Comparison of ENCODE assay signal across 1 cellular context in the genomic region with DNA sequence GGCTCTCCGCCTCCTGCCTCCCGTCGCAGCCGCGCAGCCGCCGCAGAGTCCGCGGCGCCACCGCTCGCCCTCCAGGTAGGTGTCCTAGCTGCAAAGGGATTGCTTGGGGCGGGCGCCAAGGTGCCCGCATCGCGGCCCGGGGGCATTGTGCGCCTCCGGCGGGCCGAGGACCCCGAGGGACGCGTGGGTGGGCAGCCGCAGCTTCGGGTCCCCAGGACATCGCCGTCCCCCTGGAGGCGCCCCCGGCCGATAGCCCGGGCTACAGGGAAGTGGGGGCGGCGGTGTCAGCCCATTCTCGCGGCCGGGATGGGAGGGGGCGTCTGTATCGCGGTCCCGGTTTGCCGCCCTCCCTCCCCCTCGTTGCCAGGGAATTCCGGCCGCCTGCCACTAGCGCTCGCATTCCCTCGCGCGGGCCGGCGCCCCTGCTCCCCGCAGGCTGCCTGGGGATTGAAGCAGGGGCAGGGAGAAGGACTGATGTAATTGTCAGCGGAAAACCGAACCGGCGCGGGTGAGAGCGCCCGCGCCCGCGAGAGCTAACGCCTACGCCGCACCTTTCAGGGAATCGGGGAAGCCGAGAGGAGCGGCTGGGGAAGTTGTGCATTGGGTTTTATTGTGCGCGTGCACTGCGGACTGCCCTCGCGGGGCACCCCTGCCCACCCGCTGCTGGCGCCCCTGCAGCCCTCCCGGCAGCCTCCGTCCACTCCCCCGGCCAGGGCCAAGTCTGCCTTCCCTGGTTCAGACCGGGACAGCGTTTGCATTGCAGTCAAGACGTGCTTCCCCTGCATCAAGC.
TF ChIP-seq lines count a peak whose summit lies in the region.

No MANE protein-coding gene starts in this region.

TF ChIP-seq in HEK293, 187 proteins besides CTCF, POLR2A, EP300 and RAD21 (continued from another document and continues in another):
- TF ChIP-seq ZNF513 (tag by site-specific recombination; IDR thresholded peaks at IDR 0.05) (no peak), ZSCAN16 (tag by site-specific recombination; IDR thresholded peaks at IDR 0.05) (no peak), SCRT2 (tag by site-specific recombination; IDR thresholded peaks at IDR 0.05) (no peak), ZFP41 (tag by site-specific recombination; IDR thresholded peaks at IDR 0.05; ENCODE audit: borderline replicate concordance) (no peak), ZNF16 (tag by site-specific recombination; IDR thresholded peaks at IDR 0.05; ENCODE audit: low read depth) (no peak), ZNF701 (tag by site-specific recombination; IDR thresholded peaks at IDR 0.05) (no peak), ZNF24 (tag by site-specific recombination; IDR thresholded peaks at IDR 0.05) (peak; percentile 25; the same call in 1 of the 2 replicates), ZNF785 (tag by site-specific recombination; IDR thresholded peaks at IDR 0.05) (no peak), ZNF121 (tag by site-specific recombination; IDR thresholded peaks at IDR 0.05) (peak; percentile 65; the same call in 1 of the 2 replicates), PRDM1 (tag by site-specific recombination; IDR thresholded peaks at IDR 0.05) (no peak), OSR2 (tag by site-specific recombination; IDR thresholded peaks at IDR 0.05) (no peak), FEZF1 (tag by site-specific recombination; IDR thresholded peaks at IDR 0.05) (no peak), ZNF280C (tag by site-specific recombination; IDR thresholded peaks at IDR 0.05) (no peak), ZNF623 (tag by site-specific recombination; IDR thresholded peaks at IDR 0.05) (no peak), PRDM2 (tag by site-specific recombination; IDR thresholded peaks at IDR 0.05; ENCODE audit: borderline replicate concordance) (no peak), ZNF561 (tag by site-specific recombination; IDR thresholded peaks at IDR 0.05; ENCODE audit: borderline replicate concordance) (no peak), ZNF202 (tag by site-specific recombination; IDR thresholded peaks at IDR 0.05; ENCODE audit: borderline replicate concordance) (no peak), PRDM6 (tag by site-specific recombination; IDR thresholded peaks at IDR 0.05) (no peak), ZNF600 (tag by site-specific recombination; IDR thresholded peaks at IDR 0.05) (peak; percentile 95), SETDB1 (IDR thresholded peaks at IDR 0.05; ENCODE audit: insufficient read length, low read length) (no peak), KLF8 (tag by site-specific recombination; IDR thresholded peaks at IDR 0.05) (no peak; the same call in 1 of the 2 replicates), GLIS2 (tag by site-specific recombination; IDR thresholded peaks at IDR 0.05) (peak; percentile 69)
- TF ChIP-seq, protein P1, sequence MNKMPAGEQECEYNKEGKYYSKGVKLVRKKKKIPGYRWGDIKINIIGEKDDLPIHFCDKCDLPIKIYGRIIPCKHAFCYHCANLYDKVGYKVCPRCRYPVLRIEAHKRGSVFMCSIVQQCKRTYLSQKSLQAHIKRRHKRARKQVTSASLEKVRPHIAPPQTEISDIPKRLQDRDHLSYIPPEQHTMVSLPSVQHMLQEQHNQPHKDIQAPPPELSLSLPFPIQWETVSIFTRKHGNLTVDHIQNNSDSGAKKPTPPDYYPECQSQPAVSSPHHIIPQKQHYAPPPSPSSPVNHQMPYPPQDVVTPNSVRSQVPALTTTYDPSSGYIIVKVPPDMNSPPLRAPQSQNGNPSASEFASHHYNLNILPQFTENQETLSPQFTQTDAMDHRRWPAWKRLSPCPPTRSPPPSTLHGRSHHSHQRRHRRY (tag by site-specific recombination; IDR thresholded peaks at IDR 0.05), result no peak
- TF ChIP-seq, protein P2, sequence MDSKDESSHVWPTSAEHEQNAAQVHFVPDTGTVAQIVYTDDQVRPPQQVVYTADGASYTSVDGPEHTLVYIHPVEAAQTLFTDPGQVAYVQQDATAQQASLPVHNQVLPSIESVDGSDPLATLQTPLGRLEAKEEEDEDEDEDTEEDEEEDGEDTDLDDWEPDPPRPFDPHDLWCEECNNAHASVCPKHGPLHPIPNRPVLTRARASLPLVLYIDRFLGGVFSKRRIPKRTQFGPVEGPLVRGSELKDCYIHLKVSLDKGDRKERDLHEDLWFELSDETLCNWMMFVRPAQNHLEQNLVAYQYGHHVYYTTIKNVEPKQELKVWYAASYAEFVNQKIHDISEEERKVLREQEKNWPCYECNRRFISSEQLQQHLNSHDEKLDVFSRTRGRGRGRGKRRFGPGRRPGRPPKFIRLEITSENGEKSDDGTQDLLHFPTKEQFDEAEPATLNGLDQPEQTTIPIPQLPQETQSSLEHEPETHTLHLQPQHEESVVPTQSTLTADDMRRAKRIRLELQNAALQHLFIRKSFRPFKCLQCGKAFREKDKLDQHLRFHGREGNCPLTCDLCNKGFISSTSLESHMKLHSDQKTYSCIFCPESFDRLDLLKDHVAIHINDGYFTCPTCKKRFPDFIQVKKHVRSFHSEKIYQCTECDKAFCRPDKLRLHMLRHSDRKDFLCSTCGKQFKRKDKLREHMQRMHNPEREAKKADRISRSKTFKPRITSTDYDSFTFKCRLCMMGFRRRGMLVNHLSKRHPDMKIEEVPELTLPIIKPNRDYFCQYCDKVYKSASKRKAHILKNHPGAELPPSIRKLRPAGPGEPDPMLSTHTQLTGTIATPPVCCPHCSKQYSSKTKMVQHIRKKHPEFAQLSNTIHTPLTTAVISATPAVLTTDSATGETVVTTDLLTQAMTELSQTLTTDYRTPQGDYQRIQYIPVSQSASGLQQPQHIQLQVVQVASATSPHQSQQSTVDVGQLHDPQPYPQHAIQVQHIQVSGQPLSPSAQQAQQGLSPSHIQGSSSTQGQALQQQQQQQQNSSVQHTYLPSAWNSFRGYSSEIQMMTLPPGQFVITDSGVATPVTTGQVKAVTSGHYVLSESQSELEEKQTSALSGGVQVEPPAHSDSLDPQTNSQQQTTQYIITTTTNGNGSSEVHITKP (tag by site-specific recombination; IDR thresholded peaks at IDR 0.05), result peak; percentile 90
- TF ChIP-seq, protein P3, sequence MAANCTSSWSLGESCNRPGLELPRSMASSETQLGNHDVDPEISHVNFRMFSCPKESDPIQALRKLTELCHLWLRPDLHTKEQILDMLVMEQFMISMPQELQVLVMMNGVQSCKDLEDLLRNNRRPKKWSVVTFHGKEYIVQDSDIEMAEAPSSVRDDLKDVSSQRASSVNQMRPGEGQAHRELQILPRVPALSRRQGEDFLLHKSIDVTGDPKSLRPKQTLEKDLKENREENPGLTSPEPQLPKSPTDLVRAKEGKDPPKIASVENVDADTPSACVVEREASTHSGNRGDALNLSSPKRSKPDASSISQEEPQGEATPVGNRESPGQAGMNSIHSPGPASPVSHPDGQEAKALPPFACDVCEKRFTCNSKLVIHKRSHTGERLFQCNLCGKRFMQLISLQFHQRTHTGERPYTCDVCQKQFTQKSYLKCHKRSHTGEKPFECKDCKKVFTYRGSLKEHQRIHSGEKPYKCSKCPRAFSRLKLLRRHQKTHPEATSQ (tag by site-specific recombination; IDR thresholded peaks at IDR 0.05), result no peak
- TF ChIP-seq, protein P4, sequence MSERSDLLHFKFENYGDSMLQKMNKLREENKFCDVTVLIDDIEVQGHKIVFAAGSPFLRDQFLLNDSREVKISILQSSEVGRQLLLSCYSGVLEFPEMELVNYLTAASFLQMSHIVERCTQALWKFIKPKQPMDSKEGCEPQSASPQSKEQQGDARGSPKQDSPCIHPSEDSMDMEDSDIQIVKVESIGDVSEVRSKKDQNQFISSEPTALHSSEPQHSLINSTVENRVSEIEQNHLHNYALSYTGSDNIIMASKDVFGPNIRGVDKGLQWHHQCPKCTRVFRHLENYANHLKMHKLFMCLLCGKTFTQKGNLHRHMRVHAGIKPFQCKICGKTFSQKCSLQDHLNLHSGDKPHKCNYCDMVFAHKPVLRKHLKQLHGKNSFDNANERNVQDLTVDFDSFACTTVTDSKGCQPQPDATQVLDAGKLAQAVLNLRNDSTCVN (tag by site-specific recombination; optimal IDR thresholded peaks at IDR 0.05), result peak; percentile 93
- TF ChIP-seq, protein P5, sequence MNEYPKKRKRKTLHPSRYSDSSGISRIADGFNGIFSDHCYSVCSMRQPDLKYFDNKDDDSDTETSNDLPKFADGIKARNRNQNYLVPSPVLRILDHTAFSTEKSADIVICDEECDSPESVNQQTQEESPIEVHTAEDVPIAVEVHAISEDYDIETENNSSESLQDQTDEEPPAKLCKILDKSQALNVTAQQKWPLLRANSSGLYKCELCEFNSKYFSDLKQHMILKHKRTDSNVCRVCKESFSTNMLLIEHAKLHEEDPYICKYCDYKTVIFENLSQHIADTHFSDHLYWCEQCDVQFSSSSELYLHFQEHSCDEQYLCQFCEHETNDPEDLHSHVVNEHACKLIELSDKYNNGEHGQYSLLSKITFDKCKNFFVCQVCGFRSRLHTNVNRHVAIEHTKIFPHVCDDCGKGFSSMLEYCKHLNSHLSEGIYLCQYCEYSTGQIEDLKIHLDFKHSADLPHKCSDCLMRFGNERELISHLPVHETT (tag by site-specific recombination; IDR thresholded peaks at IDR 0.05), result no peak
- TF ChIP-seq, protein P6, sequence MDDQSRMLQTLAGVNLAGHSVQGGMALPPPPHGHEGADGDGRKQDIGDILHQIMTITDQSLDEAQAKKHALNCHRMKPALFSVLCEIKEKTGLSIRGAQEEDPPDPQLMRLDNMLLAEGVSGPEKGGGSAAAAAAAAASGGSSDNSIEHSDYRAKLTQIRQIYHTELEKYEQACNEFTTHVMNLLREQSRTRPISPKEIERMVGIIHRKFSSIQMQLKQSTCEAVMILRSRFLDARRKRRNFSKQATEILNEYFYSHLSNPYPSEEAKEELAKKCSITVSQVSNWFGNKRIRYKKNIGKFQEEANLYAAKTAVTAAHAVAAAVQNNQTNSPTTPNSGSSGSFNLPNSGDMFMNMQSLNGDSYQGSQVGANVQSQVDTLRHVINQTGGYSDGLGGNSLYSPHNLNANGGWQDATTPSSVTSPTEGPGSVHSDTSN (CRISPR knock-in tag; IDR thresholded peaks at IDR 0.05), result no peak
